22 cellular contexts compared by ENCODE assay signal in the genomic region with DNA sequence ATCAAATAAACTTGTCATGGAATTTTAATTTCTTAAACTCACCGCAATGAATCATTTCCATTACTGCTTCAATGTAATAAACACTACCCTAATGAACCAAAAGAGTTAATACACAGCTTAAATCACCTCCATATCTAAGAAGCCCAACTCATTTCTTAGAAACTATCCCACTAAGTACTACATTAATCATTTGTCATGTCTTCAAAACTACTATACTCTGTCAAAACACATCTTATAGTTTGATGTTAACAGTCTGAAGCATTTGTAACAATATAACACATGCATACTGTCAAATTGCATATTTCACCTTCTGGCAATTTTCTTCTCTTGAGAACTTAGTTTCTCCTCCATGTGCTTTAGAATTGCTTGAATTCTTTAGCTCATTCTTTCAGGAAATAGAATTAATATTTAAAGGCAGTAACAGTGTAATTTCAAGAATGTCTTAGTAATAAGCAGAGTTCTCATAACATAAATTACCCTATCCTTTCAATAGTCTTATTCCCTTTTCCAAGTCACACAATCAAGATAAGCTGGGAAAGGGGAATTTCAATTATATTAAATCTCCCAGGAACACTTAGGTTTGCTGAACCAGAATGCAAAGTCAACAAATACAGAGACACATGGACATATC.
"Had no signal": no experiment of that assay in that cellular context is flagged by ENCODE, and none has a peak within 500 bp of the region (broad histone marks: within the 10 kb centered on the region; RNA-seq: fewer than 3 reads in every experiment).

No MANE protein-coding gene starts in this region.

- H3K4me1 Mint-ChIP-seq: endodermal cell had no signal

- H2AFZ ChIP-seq: hepatocyte had no signal

- H3K9me3 ChIP-seq: thyroid gland had no signal

- H3K27me3 Mint-ChIP-seq: natural killer cell treated with Interleukin-12 subunit alpha and Interleukin-12 subunit beta and Interleukin-15 and Interleukin-18, amount 100 ng/mL, for 72 hours; type B pancreatic cell had no signal

- H3K27me3 ChIP-seq: hepatocyte, right atrium auricular region, sigmoid colon, thyroid gland had no signal

- ATAC-seq: left cardiac atrium; natural killer cell treated with Interleukin-12 subunit alpha and Interleukin-12 subunit beta and Interleukin-15 and Interleukin-18, amount 100 ng/mL, for 72 hours had no signal

- DNase-seq: effector CD4-positive, alpha-beta T cell; erythroblast; foreskin melanocyte; head of caudate nucleus; kidney; left cardiac atrium; left ventricle myocardium inferior; mesenchymal stem cell; midbrain; posterior cingulate gyrus; sigmoid colon; small intestine; stimulated activated CD4-positive, alpha-beta T cell treated with anti-CD3 and anti-CD28 coated beads, Interleukin-2, amount 100 ng/mL, for 48 hours; stimulated activated naive CD4-positive, alpha-beta T cell treated with Interleukin-2 at 50 U/mL for 16 hours; thyroid gland had no signal

- H3K36me3 ChIP-seq: left ventricle myocardium inferior, right atrium auricular region, sigmoid colon, thyroid gland had no signal

- H3K4me3 Mint-ChIP-seq: endodermal cell; natural killer cell treated with Interleukin-12 subunit alpha and Interleukin-12 subunit beta and Interleukin-15 and Interleukin-18, amount 100 ng/mL, for 72 hours; type B pancreatic cell had no signal

- H3K4me2 ChIP-seq: hepatocyte had no signal

- H3K27ac ChIP-seq: coronary artery, hepatocyte, left ventricle myocardium inferior, right atrium auricular region, sigmoid colon, thyroid gland had no signal

- H3K27ac Mint-ChIP-seq: endodermal cell; natural killer cell treated with Interleukin-12 subunit alpha and Interleukin-12 subunit beta and Interleukin-15 and Interleukin-18, amount 100 ng/mL, for 72 hours; type B pancreatic cell had no signal

- H3K4me3 ChIP-seq: coronary artery, hepatocyte, left ventricle myocardium inferior, lung, right atrium auricular region, sigmoid colon, thyroid gland had no signal

- H3K4me1 ChIP-seq: left ventricle myocardium inferior, right atrium auricular region, sigmoid colon, thyroid gland had no signal
